In genomic region chr11:65498042-65498726, GRCh38 we compare ENCODE assay signal across 7 cellular contexts. TPM values are rescaled to one million over a fixed set of nuclear protein-coding genes. Genes with fewer than 3 reads are reported as not detected.
DNase-seq lines count a peak whose midpoint lies in the region; ATAC-seq, FAIRE-seq and TF ChIP-seq lines count a peak whose summit lies in the region.

No MANE protein-coding gene starts in this region.

- H3K36me3 ChIP-seq in upper lobe of left lung: peaks cover 5 to 28% (median 11%) of the 10 kb centered on the region in 4 donors

- H3K27ac Mint-ChIP-seq in activated CD4-positive, alpha-beta memory T cell treated with anti-CD3 and anti-CD28 coated beads, Interleukin-2, amount 10 ng/mL, durations not matched to agents 7 days and 5 days: no peak overlapping the region
- no peak overlapping the region for H3K27ac Mint-ChIP-seq in natural killer cell treated with Interleukin-12 subunit alpha and Interleukin-12 subunit beta and Interleukin-15 and Interleukin-18, amount 100 ng/mL, for 72 hours

- DNase-seq in GM12892 (ENCODE audit: insufficient read length): no peak
- DNase-seq in NCI-H2171 treated with DMSO at 0.1 percent for 48 hours (lab: John Stamatoyannopoulos, UW): peak; percentile 70
- DNase-seq in activated CD4-positive, alpha-beta memory T cell treated with anti-CD3 and anti-CD28 coated beads, Interleukin-2, amount 10 ng/mL, durations not matched to agents 7 days and 5 days: peak; percentile 73
- no peak for DNase-seq in epithelial cell of prostate (ENCODE audit: low read depth, low spot score)
- DNase-seq in natural killer cell treated with Interleukin-12 subunit alpha and Interleukin-12 subunit beta and Interleukin-15 and Interleukin-18, amount 100 ng/mL, for 72 hours (ENCODE audit: low spot score): peak; percentile 82
- peak; percentile 67 to 84 for DNase-seq in upper lobe of left lung
- no peak for DNase-seq in HPDE6-E6E7 (ENCODE audit: extremely low spot score)

- no peaks in the 10 kb centered on the region for H3K9me3 ChIP-seq in upper lobe of left lung

- H3K27me3 Mint-ChIP-seq in activated CD4-positive, alpha-beta memory T cell treated with anti-CD3 and anti-CD28 coated beads, Interleukin-2, amount 10 ng/mL, durations not matched to agents 7 days and 5 days: no peaks in the 10 kb centered on the region
- no peaks in the 10 kb centered on the region for H3K27me3 Mint-ChIP-seq in natural killer cell treated with Interleukin-12 subunit alpha and Interleukin-12 subunit beta and Interleukin-15 and Interleukin-18, amount 100 ng/mL, for 72 hours

- WGBS in upper lobe of left lung, 2 donors: 1 to 3% methylated on average over 21 to 24 of the region's 24 CpGs

- no peak overlapping the region for H3K4me3 Mint-ChIP-seq in activated CD4-positive, alpha-beta memory T cell treated with anti-CD3 and anti-CD28 coated beads, Interleukin-2, amount 10 ng/mL, durations not matched to agents 7 days and 5 days
- no peak overlapping the region for H3K4me3 Mint-ChIP-seq in natural killer cell treated with Interleukin-12 subunit alpha and Interleukin-12 subunit beta and Interleukin-15 and Interleukin-18, amount 100 ng/mL, for 72 hours

- H3K4me1 ChIP-seq in upper lobe of left lung: peaks cover 36 to 39% (median 37%) of the 10 kb centered on the region in 4 donors

- H3K27ac ChIP-seq in epithelial cell of prostate: peak overlapping the region; percentile 100
- peak overlapping the region; percentile 98 to 99 (median 98) for H3K27ac ChIP-seq in upper lobe of left lung

- H3K4me3 ChIP-seq in upper lobe of left lung: peak overlapping the region; percentile 59 to 72 (median 66)

- CTCF ChIA-PET in activated CD4-positive, alpha-beta memory T cell treated with anti-CD3 and anti-CD28 coated beads, Interleukin-2, amount 10 ng/mL, durations not matched to agents 7 days and 5 days (lab: Charles Lee): interaction anchor here (1.0 to 20.8 kb wide), 10 partner anchors 11 to 380 kb away, joined by 3 to 447 read pairs (median 8); partner anchors contain the start of genes DPF2, FRMD8, NEAT1 and SLC25A45

- H3K9me3 Mint-ChIP-seq in activated CD4-positive, alpha-beta memory T cell treated with anti-CD3 and anti-CD28 coated beads, Interleukin-2, amount 10 ng/mL, durations not matched to agents 7 days and 5 days: no peaks in the 10 kb centered on the region
- H3K9me3 Mint-ChIP-seq in natural killer cell treated with Interleukin-12 subunit alpha and Interleukin-12 subunit beta and Interleukin-15 and Interleukin-18, amount 100 ng/mL, for 72 hours: no peaks in the 10 kb centered on the region

- H3K36me3 Mint-ChIP-seq in activated CD4-positive, alpha-beta memory T cell treated with anti-CD3 and anti-CD28 coated beads, Interleukin-2, amount 10 ng/mL, durations not matched to agents 7 days and 5 days (ENCODE audit: low read depth): no peaks in the 10 kb centered on the region
- no peaks in the 10 kb centered on the region for H3K36me3 Mint-ChIP-seq in natural killer cell treated with Interleukin-12 subunit alpha and Interleukin-12 subunit beta and Interleukin-15 and Interleukin-18, amount 100 ng/mL, for 72 hours

- ATAC-seq in natural killer cell treated with Interleukin-12 subunit alpha and Interleukin-12 subunit beta and Interleukin-15 and Interleukin-18, amount 100 ng/mL, for 72 hours: peak in 1 of 2 donors; percentile 48
- peak; percentile 45 to 50 for ATAC-seq in upper lobe of left lung (ENCODE audit: low FRiP score in 2 of 2)

- 0 out of 2 replicates have a peak, but pooled peaks have one; percentile 33 for TF ChIP-seq POLR2A in GM12892 (IDR thresholded peaks at IDR 0.05; ENCODE audit: low read depth, low read length)
- no peak for TF ChIP-seq POLR2A in upper lobe of left lung (IDR thresholded peaks at IDR 0.05)

- POLR2A ChIA-PET in activated CD4-positive, alpha-beta memory T cell treated with anti-CD3 and anti-CD28 coated beads, Interleukin-2, amount 10 ng/mL, durations not matched to agents 7 days and 5 days (lab: Charles Lee): interaction anchor here (0.6 to 28.9 kb wide), 41 partner anchors 11 to 638 kb away, joined by 3 to 6840 read pairs (median 11); partner anchors contain the start of genes AP5B1, CCDC85B, CDCA5 and DPF2

- TF ChIP-seq CTCF in upper lobe of left lung (IDR thresholded peaks at IDR 0.05): peak in 1 of 6 experiments; percentile 2

- peak; percentile 48 for FAIRE-seq in GM12892 (lab: Jason Lieb, UNC)

- H3K27me3 ChIP-seq in upper lobe of left lung: no peaks in the 10 kb centered on the region

- H3K4me1 Mint-ChIP-seq in activated CD4-positive, alpha-beta memory T cell treated with anti-CD3 and anti-CD28 coated beads, Interleukin-2, amount 10 ng/mL, durations not matched to agents 7 days and 5 days: peaks cover 32% of the 10 kb centered on the region
- peaks cover 27 to 37% of the 10 kb centered on the region in 2 donors for H3K4me1 Mint-ChIP-seq in natural killer cell treated with Interleukin-12 subunit alpha and Interleukin-12 subunit beta and Interleukin-15 and Interleukin-18, amount 100 ng/mL, for 72 hours (ENCODE audit: low read depth in 2 of 2)

- no peak for TF ChIP-seq EP300 in upper lobe of left lung (IDR thresholded peaks at IDR 0.05)

RNA-seq across cellular contexts. Expression of gene MALAT1, which starts 0.7 kb away (rescaled TPM):
- polyA plus RNA-seq in GM12892 (2012; ENCODE audit: missing spikeins): 5,443 TPM
- total RNA-seq in activated CD4-positive, alpha-beta memory T cell treated with anti-CD3 and anti-CD28 coated beads, Interleukin-2, amount 10 ng/mL, durations not matched to agents 7 days and 5 days: 1,000 to 10,000 TPM; 7,674 to 7,759 TPM
- 1,000 to 10,000 TPM; 6,610 to 7,236 TPM for total RNA-seq in natural killer cell treated with Interleukin-12 subunit alpha and Interleukin-12 subunit beta and Interleukin-15 and Interleukin-18, amount 100 ng/mL, for 72 hours
- over 10,000 TPM in 5 of 6 donors, 1,000 to 10,000 TPM in 1; 9,697 to 52,390 (median 19,698) TPM for total RNA-seq in upper lobe of left lung

RNA-seq across cellular contexts. Expression of gene SCYL1, which starts 26.7 kb away (rescaled TPM):
- 24.6 TPM for polyA plus RNA-seq in GM12892 (2012; ENCODE audit: missing spikeins)
- 10 to 100 TPM; 56.9 to 58.5 TPM for total RNA-seq in activated CD4-positive, alpha-beta memory T cell treated with anti-CD3 and anti-CD28 coated beads, Interleukin-2, amount 10 ng/mL, durations not matched to agents 7 days and 5 days
- total RNA-seq in natural killer cell treated with Interleukin-12 subunit alpha and Interleukin-12 subunit beta and Interleukin-15 and Interleukin-18, amount 100 ng/mL, for 72 hours: 100 to 1,000 TPM in 1 of 2 donors, 10 to 100 TPM in 1; 84.5 to 112 TPM
- 100 to 1,000 TPM in 1 of 6 donors, 10 to 100 TPM in 5; 64.0 to 120 (median 88.8) TPM for total RNA-seq in upper lobe of left lung

RNA-seq across cellular contexts. Expression of gene LTBP3, which starts 60.0 kb away (rescaled TPM):
- polyA plus RNA-seq in GM12892 (2012; ENCODE audit: missing spikeins): 3.7 TPM
- total RNA-seq in activated CD4-positive, alpha-beta memory T cell treated with anti-CD3 and anti-CD28 coated beads, Interleukin-2, amount 10 ng/mL, durations not matched to agents 7 days and 5 days: 10 to 100 TPM; 55.4 to 60.0 TPM
- total RNA-seq in natural killer cell treated with Interleukin-12 subunit alpha and Interleukin-12 subunit beta and Interleukin-15 and Interleukin-18, amount 100 ng/mL, for 72 hours: 10 to 100 TPM; 42.3 to 60.2 TPM
- 100 to 1,000 TPM in 5 of 6 donors, 10 to 100 TPM in 1; 99.9 to 479 (median 131) TPM for total RNA-seq in upper lobe of left lung

Comparison
In these comparisons a context has a peak if more than half of its experiments do, and no peak if none do; other contexts are left out.
1. DNase-seq: peak in NCI-H2171 treated with DMSO at 0.1 percent for 48 hours (single experiment), activated CD4-positive, alpha-beta memory T cell treated with anti-CD3 and anti-CD28 coated beads, Interleukin-2, amount 10 ng/mL, durations not matched to agents 7 days and 5 days (single experiment), natural killer cell treated with Interleukin-12 subunit alpha and Interleukin-12 subunit beta and Interleukin-15 and Interleukin-18, amount 100 ng/mL, for 72 hours (single experiment) and upper lobe of left lung (2 of 2); none in GM12892 (single experiment), epithelial cell of prostate (single experiment) and HPDE6-E6E7 (single experiment).